In genomic region chr19:55165952-55166529, GRCh38 we compare ENCODE assay signal across 8 cellular contexts. TPM values are rescaled to one million over a fixed set of nuclear protein-coding genes. Genes with fewer than 3 reads are reported as not detected.
DNase-seq lines count a peak whose midpoint lies in the region; ATAC-seq lines count a peak whose summit lies in the region.

No MANE protein-coding gene starts in this region.

- no peak overlapping the region for H3K4ac ChIP-seq in neuronal stem cell (ENCODE audit: low read length)

- H3K4me1 Mint-ChIP-seq in activated T-helper 2 cell treated with anti-CD3 and anti-CD28 coated beads, Interferon-gamma antibody, Interleukin-2, Interleukin-4, amounts not matched to agents 10 μg/mL and 5 μg/mL and 100 μg/mL, durations not matched to agents 14 hours and 24 hours and 36 hours (ENCODE audit: low read depth) = peaks cover 10% of the 10 kb centered on the region

- H3K9ac ChIP-seq in NT2/D1 (ENCODE audit: insufficient read length, low read depth) (no peak overlapping the region), neuronal stem cell (ENCODE audit: low read depth, low read length, poor library complexity) (peak overlapping the region; percentile 45)

- peaks cover 43% of the 10 kb centered on the region for H3K27me3 Mint-ChIP-seq in activated T-helper 2 cell treated with anti-CD3 and anti-CD28 coated beads, Interferon-gamma antibody, Interleukin-2, Interleukin-4, amounts not matched to agents 10 μg/mL and 5 μg/mL and 100 μg/mL, durations not matched to agents 14 hours and 24 hours and 36 hours (ENCODE audit: low read depth)

- no peak overlapping the region for H2BK12ac ChIP-seq in neuronal stem cell (ENCODE audit: low read length)

- DNase-seq in GF-D8 (lab: John Stamatoyannopoulos, UW) = peak; percentile 50
- DNase-seq in HuH-7.5 (ENCODE audit: low spot score) = peak; percentile 95
- DNase-seq in NT2/D1 (ENCODE audit: low read depth, low spot score) = peak; percentile 85
- peak; percentile 16 for DNase-seq in activated T-helper 2 cell treated with anti-CD3 and anti-CD28 coated beads, Interferon-gamma antibody, Interleukin-2, Interleukin-4, amounts not matched to agents 10 μg/mL and 5 μg/mL and 100 μg/mL, durations not matched to agents 14 hours and 24 hours and 36 hours (ENCODE audit: low spot score)
- peak; percentile 85 for DNase-seq in foreskin melanocyte
- peak; percentile 81 for DNase-seq in neuronal stem cell (ENCODE audit: low spot score)

- H3K14ac ChIP-seq in neuronal stem cell (ENCODE audit: low read length) = no peak overlapping the region

- H2AK5ac ChIP-seq in neuronal stem cell (ENCODE audit: low read depth, low read length) = no peak overlapping the region

- peak overlapping the region; percentile 81 for H3K4me3 Mint-ChIP-seq in activated T-helper 2 cell treated with anti-CD3 and anti-CD28 coated beads, Interferon-gamma antibody, Interleukin-2, Interleukin-4, amounts not matched to agents 10 μg/mL and 5 μg/mL and 100 μg/mL, durations not matched to agents 14 hours and 24 hours and 36 hours (ENCODE audit: low read depth)

- peak overlapping the region; percentile 20 for H3K23ac ChIP-seq in neuronal stem cell (ENCODE audit: low read depth, low read length, poor library complexity)

- H3K36me3 ChIP-seq in NT2/D1 (ENCODE audit: insufficient read depth, insufficient read length, low read length) (no peaks in the 10 kb centered on the region), neuronal stem cell (replicated peaks in 1 of 2; ENCODE audit: control insufficient read depth in 2 of 2, insufficient read depth in 2 of 2, low read length in 2 of 2) (no peaks in the 10 kb centered on the region)

- H2BK5ac ChIP-seq in neuronal stem cell (ENCODE audit: low read length) = no peak overlapping the region

- WGBS in neuronal stem cell (ENCODE audit: extremely low coverage in 2 of 2, insufficient read length in 2 of 2, insufficient replicate concordance in 1 of 2), 2 donors = no CpG with 5 or more reads among the region's 34 CpGs

- no peaks in the 10 kb centered on the region for H3K79me1 ChIP-seq in neuronal stem cell (ENCODE audit: low read depth, low read length)

- H3K9me3 ChIP-seq in NT2/D1 (ENCODE audit: insufficient read depth, low read length) (no peaks in the 10 kb centered on the region), neuronal stem cell (replicated peaks in 1 of 2; ENCODE audit: control insufficient read depth in 2 of 2, insufficient read depth in 1 of 2, low read depth in 1 of 2, low read length in 2 of 2) (peaks cover 0 to 1% of the 10 kb centered on the region in 2 donors)

- H3K27ac ChIP-seq in neuronal stem cell (replicated peaks; ENCODE audit: low read length) = no peak overlapping the region

- H4K91ac ChIP-seq in neuronal stem cell (ENCODE audit: low read depth, low read length, poor library complexity) = no peak overlapping the region

- H2BK15ac ChIP-seq in neuronal stem cell (ENCODE audit: low read length) = no peak overlapping the region

- H3K4me1 ChIP-seq in NT2/D1 (ENCODE audit: insufficient read depth, insufficient read length) (peaks cover 2% of the 10 kb centered on the region), neuronal stem cell (ENCODE audit: control insufficient read depth in 2 of 2, insufficient read depth in 1 of 2, low read depth in 1 of 2, low read length in 2 of 2) (peaks cover 0 to 2% of the 10 kb centered on the region in 2 donors)

- H3K27me3 ChIP-seq in NT2/D1 (ENCODE audit: insufficient read depth, insufficient read length) (peaks cover 14% of the 10 kb centered on the region), neuronal stem cell (ENCODE audit: control insufficient read depth in 3 of 3, insufficient read depth in 3 of 3, low read depth in 1 of 3, low read length in 3 of 3) (peaks cover 6 to 25% (median 16%) of the 10 kb centered on the region in 3 experiments)

- H3K18ac ChIP-seq in neuronal stem cell (ENCODE audit: low read length) = no peak overlapping the region

- peak overlapping the region; percentile 83 for H3K4me2 ChIP-seq in neuronal stem cell (ENCODE audit: insufficient read depth, low read length, poor library complexity, severe bottlenecking)

- no peak for ATAC-seq in HG03025 (IDR thresholded peaks at IDR 0.05; ENCODE audit: low FRiP score, unreplicated experiment)
- no peak for ATAC-seq in GM18502 (IDR thresholded peaks at IDR 0.05; ENCODE audit: poor library complexity, unreplicated experiment)

- H2BK120ac ChIP-seq in neuronal stem cell (ENCODE audit: low read depth, low read length) = no peak overlapping the region

- H3K4me3 ChIP-seq in NT2/D1 (ENCODE audit: insufficient read length, low read depth) (peak overlapping the region; percentile 44), neuronal stem cell (ENCODE audit: low read length in 2 of 2) (peak overlapping the region; percentile 53 to 79)

- H4K8ac ChIP-seq in neuronal stem cell (ENCODE audit: low read depth, low read length) = no peak overlapping the region

- intact Hi-C loops in activated T-helper 2 cell treated with anti-CD3 and anti-CD28 coated beads, Interferon-gamma antibody, Interleukin-2, Interleukin-4, amounts not matched to agents 10 μg/mL and 5 μg/mL and 100 μg/mL, durations not matched to agents 14 hours and 24 hours and 36 hours (cut with micrococcal nuclease) = loop anchor here (10.0 kb wide), 1 partner anchor 81 kb away; no protein-coding TSS in a partner anchor

- H2AFZ ChIP-seq in neuronal stem cell (ENCODE audit: low read length) = peak overlapping the region; percentile 93

- H3K36me3 Mint-ChIP-seq in activated T-helper 2 cell treated with anti-CD3 and anti-CD28 coated beads, Interferon-gamma antibody, Interleukin-2, Interleukin-4, amounts not matched to agents 10 μg/mL and 5 μg/mL and 100 μg/mL, durations not matched to agents 14 hours and 24 hours and 36 hours (ENCODE audit: low read depth) = no peaks in the 10 kb centered on the region

- no peak overlapping the region for H3K27ac Mint-ChIP-seq in activated T-helper 2 cell treated with anti-CD3 and anti-CD28 coated beads, Interferon-gamma antibody, Interleukin-2, Interleukin-4, amounts not matched to agents 10 μg/mL and 5 μg/mL and 100 μg/mL, durations not matched to agents 14 hours and 24 hours and 36 hours

- no peaks in the 10 kb centered on the region for H3K9me3 Mint-ChIP-seq in activated T-helper 2 cell treated with anti-CD3 and anti-CD28 coated beads, Interferon-gamma antibody, Interleukin-2, Interleukin-4, amounts not matched to agents 10 μg/mL and 5 μg/mL and 100 μg/mL, durations not matched to agents 14 hours and 24 hours and 36 hours

RNA-seq across cellular contexts. Expression of gene DNAAF3, which starts 0.4 kb away (rescaled TPM):
- 0.23 and 0.27 TPM in 2 replicates for total RNA-seq in activated T-helper 2 cell treated with anti-CD3 and anti-CD28 coated beads, Interferon-gamma antibody, Interleukin-2, Interleukin-4, amounts not matched to agents 10 μg/mL and 5 μg/mL and 100 μg/mL, durations not matched to agents 14 hours and 24 hours and 36 hours
- polyA plus RNA-seq in neuronal stem cell (2013, experiment 1 of 2) = 6.3 TPM
- polyA plus RNA-seq in neuronal stem cell (2013, experiment 2 of 2) = 6.0 TPM

RNA-seq across cellular contexts. Expression of gene TNNI3, which starts 8.5 kb away (rescaled TPM):
- total RNA-seq in activated T-helper 2 cell treated with anti-CD3 and anti-CD28 coated beads, Interferon-gamma antibody, Interleukin-2, Interleukin-4, amounts not matched to agents 10 μg/mL and 5 μg/mL and 100 μg/mL, durations not matched to agents 14 hours and 24 hours and 36 hours = not detected in 2 replicates
- polyA plus RNA-seq in neuronal stem cell (2013, experiment 1 of 2) = 38.0 TPM
- polyA plus RNA-seq in neuronal stem cell (2013, experiment 2 of 2) = 36.6 TPM

RNA-seq across cellular contexts. Expression of gene SYT5, which starts 14.0 kb away (rescaled TPM):
- total RNA-seq in activated T-helper 2 cell treated with anti-CD3 and anti-CD28 coated beads, Interferon-gamma antibody, Interleukin-2, Interleukin-4, amounts not matched to agents 10 μg/mL and 5 μg/mL and 100 μg/mL, durations not matched to agents 14 hours and 24 hours and 36 hours = 0.23 TPM in 1 of 2 replicates, not detected in the other
- 0.14 TPM for polyA plus RNA-seq in neuronal stem cell (2013, experiment 1 of 2)
- polyA plus RNA-seq in neuronal stem cell (2013, experiment 2 of 2) = 0.26 TPM

RNA-seq across cellular contexts. Expression of gene TNNT1, which starts 17.0 kb away (rescaled TPM):
- 0.27 and 1.3 TPM in 2 replicates for total RNA-seq in activated T-helper 2 cell treated with anti-CD3 and anti-CD28 coated beads, Interferon-gamma antibody, Interleukin-2, Interleukin-4, amounts not matched to agents 10 μg/mL and 5 μg/mL and 100 μg/mL, durations not matched to agents 14 hours and 24 hours and 36 hours
- 81.1 TPM for polyA plus RNA-seq in neuronal stem cell (2013, experiment 1 of 2)
- polyA plus RNA-seq in neuronal stem cell (2013, experiment 2 of 2) = 76.8 TPM

RNA-seq across cellular contexts. Expression of gene PTPRH, which starts 43.3 kb away (rescaled TPM):
- not detected in 2 replicates for total RNA-seq in activated T-helper 2 cell treated with anti-CD3 and anti-CD28 coated beads, Interferon-gamma antibody, Interleukin-2, Interleukin-4, amounts not matched to agents 10 μg/mL and 5 μg/mL and 100 μg/mL, durations not matched to agents 14 hours and 24 hours and 36 hours
- polyA plus RNA-seq in neuronal stem cell (2013, experiment 1 of 2) = 0.29 TPM
- 0.17 TPM for polyA plus RNA-seq in neuronal stem cell (2013, experiment 2 of 2)

Comparison
In these comparisons a context has a peak if more than half of its experiments do, and no peak if none do; other contexts are left out.
1. DNase-seq: peak in every context shown above with its lines; median percentile 95 in HuH-7.5; 85 in NT2/D1; 85 in foreskin melanocyte; 81 in neuronal stem cell; 50 in GF-D8; 16 in activated T-helper 2 cell treated with anti-CD3 and anti-CD28 coated beads, Interferon-gamma antibody, Interleukin-2, Interleukin-4, amounts not matched to agents 10 μg/mL and 5 μg/mL and 100 μg/mL, durations not matched to agents 14 hours and 24 hours and 36 hours.